Comparison of ENCODE assay signal across 22 cellular contexts in the genomic region with DNA sequence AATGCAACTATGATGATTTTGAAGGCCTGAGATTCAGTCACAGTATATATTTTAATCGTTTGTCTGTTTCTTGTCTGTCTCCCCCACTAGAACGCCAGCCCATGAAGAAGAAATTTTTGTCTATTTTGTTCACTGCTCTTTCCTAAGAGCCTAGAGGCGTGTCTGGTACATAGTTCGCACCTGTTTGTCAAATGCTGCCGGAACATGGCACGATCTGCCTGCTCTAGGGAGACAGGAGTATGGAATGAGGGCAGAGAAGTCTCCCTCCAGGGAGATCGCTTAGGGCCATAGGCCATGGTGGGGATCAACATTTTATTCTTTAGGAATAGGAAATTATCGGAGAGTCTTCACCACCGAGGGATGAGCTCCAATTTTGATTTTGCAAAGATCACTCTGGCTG.
"Had no signal": no experiment of that assay in that cellular context is flagged by ENCODE, and none has a peak within 500 bp of the region (broad histone marks: within the 10 kb centered on the region; RNA-seq: fewer than 3 reads in every experiment).

No MANE protein-coding gene starts in this region.

- H3K27ac ChIP-seq: brain microvascular endothelial cell, coronary artery, left lung, skin epidermis had no signal

- H3K9me3 Mint-ChIP-seq: activated T-cell treated with anti-CD3 and anti-CD28 coated beads, Interleukin-2, amount 50 U/mL, for 72 hours; mesothelial cell of epicardium; nephron progenitor cell; stimulated activated naive CD8-positive, alpha-beta T cell treated with anti-CD3 and anti-CD28 coated beads, Interleukin-15, Interleukin-2, amounts not matched to agents 100 ng/mL and 50 ng/mL, for 24 hours; T-helper 1 cell treated with Interleukin-12 subunit alpha and Interleukin-12 subunit beta and Interleukin-4 antibody, amounts not matched to agents 30 μg/mL and 1 μg/mL, for 36 hours had no signal

- FAIRE-seq: frontal cortex, kidney had no signal

- H3K36me3 ChIP-seq: brain microvascular endothelial cell, left lung, transverse colon had no signal

- DNase-seq: activated CD4-positive, alpha-beta T cell treated with anti-CD3 and anti-CD28 coated beads for 1 hour; activated effector memory CD4-positive, alpha-beta T cell treated with anti-CD3 and anti-CD28 coated beads, Interleukin-2, amount 50 U/mL, for 16 hours; activated naive CD4-positive, alpha-beta T cell treated with anti-CD3 and anti-CD28 coated beads, Interleukin-2, amount 50 U/mL, for 16 hours; activated T-cell treated with anti-CD3 and anti-CD28 coated beads, Interleukin-2, amount 50 U/mL, for 72 hours; aorta; brain microvascular endothelial cell; central memory CD4-positive, alpha-beta T cell; head of caudate nucleus; kidney; left lung; nephron progenitor cell; occipital lobe; posterior cingulate gyrus; stimulated activated CD4-positive, alpha-beta T cell treated with anti-CD3 and anti-CD28 coated beads, Interleukin-15, amount 100 ng/mL, for 24 hours; stimulated activated CD4-positive, alpha-beta T cell treated with anti-CD3 and anti-CD28 coated beads, Interleukin-2, amount 100 ng/mL, for 48 hours; transverse colon had no signal

- H3K27ac Mint-ChIP-seq: activated T-cell treated with anti-CD3 and anti-CD28 coated beads, Interleukin-2, amount 50 U/mL, for 72 hours; mesothelial cell of epicardium; nephron progenitor cell; stimulated activated naive CD8-positive, alpha-beta T cell treated with anti-CD3 and anti-CD28 coated beads, Interleukin-15, Interleukin-2, amounts not matched to agents 100 ng/mL and 50 ng/mL, for 24 hours; T-helper 1 cell treated with Interleukin-12 subunit alpha and Interleukin-12 subunit beta and Interleukin-4 antibody, amounts not matched to agents 30 μg/mL and 1 μg/mL, for 36 hours had no signal

- H3K4me3 ChIP-seq: coronary artery, left lung, skin epidermis had no signal

- ATAC-seq: activated T-cell treated with anti-CD3 and anti-CD28 coated beads, Interleukin-2, amount 50 U/mL, for 72 hours; left lung had no signal

- H3K4me1 ChIP-seq: left lung had no signal

- H3K36me3 Mint-ChIP-seq: mesothelial cell of epicardium had no signal

- H3K4me3 Mint-ChIP-seq: activated T-cell treated with anti-CD3 and anti-CD28 coated beads, Interleukin-2, amount 50 U/mL, for 72 hours; mesothelial cell of epicardium; stimulated activated naive CD8-positive, alpha-beta T cell treated with anti-CD3 and anti-CD28 coated beads, Interleukin-15, Interleukin-2, amounts not matched to agents 100 ng/mL and 50 ng/mL, for 24 hours; T-helper 1 cell treated with Interleukin-12 subunit alpha and Interleukin-12 subunit beta and Interleukin-4 antibody, amounts not matched to agents 30 μg/mL and 1 μg/mL, for 36 hours had no signal

- H3K9me3 ChIP-seq: left lung, transverse colon had no signal
